In the genomic region with DNA sequence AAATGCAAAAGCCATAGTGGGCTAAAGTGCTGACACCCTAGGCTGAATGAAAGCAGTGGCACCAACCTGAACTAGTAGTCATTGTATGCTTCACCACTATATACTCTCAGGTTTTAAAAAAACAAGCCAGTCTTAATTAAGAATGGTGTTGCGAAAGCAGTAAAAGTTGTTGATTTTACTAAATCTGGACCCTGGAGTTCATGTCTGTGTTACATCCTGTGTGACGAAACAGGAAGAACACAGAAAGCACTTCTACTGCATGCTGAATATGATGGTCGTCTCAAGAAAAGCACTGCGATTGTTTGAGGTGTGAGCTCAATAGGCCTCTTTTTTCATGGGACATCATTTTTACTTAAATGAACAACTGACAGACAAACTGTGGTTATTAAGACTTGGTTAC, we compare ENCODE assay signal across 1 cellular context.
TF ChIP-seq lines count a peak whose summit lies in the region.

No MANE protein-coding gene starts in this region.

TF ChIP-seq in HepG2, 621 proteins besides CTCF, POLR2A, EP300 and RAD21 (continued from another document):
- TF ChIP-seq SIX4 (CRISPR knock-in tag; IDR thresholded peaks at IDR 0.05), result no peak
- TF ChIP-seq CEBPB (IDR thresholded peaks at IDR 0.05; ENCODE audit: borderline replicate concordance, low read depth, low read length), result peak; percentile 71
- TF ChIP-seq, protein P1, sequence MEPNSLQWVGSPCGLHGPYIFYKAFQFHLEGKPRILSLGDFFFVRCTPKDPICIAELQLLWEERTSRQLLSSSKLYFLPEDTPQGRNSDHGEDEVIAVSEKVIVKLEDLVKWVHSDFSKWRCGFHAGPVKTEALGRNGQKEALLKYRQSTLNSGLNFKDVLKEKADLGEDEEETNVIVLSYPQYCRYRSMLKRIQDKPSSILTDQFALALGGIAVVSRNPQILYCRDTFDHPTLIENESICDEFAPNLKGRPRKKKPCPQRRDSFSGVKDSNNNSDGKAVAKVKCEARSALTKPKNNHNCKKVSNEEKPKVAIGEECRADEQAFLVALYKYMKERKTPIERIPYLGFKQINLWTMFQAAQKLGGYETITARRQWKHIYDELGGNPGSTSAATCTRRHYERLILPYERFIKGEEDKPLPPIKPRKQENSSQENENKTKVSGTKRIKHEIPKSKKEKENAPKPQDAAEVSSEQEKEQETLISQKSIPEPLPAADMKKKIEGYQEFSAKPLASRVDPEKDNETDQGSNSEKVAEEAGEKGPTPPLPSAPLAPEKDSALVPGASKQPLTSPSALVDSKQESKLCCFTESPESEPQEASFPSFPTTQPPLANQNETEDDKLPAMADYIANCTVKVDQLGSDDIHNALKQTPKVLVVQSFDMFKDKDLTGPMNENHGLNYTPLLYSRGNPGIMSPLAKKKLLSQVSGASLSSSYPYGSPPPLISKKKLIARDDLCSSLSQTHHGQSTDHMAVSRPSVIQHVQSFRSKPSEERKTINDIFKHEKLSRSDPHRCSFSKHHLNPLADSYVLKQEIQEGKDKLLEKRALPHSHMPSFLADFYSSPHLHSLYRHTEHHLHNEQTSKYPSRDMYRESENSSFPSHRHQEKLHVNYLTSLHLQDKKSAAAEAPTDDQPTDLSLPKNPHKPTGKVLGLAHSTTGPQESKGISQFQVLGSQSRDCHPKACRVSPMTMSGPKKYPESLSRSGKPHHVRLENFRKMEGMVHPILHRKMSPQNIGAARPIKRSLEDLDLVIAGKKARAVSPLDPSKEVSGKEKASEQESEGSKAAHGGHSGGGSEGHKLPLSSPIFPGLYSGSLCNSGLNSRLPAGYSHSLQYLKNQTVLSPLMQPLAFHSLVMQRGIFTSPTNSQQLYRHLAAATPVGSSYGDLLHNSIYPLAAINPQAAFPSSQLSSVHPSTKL (CRISPR knock-in tag; IDR thresholded peaks at IDR 0.05), result peak; percentile 73
- TF ChIP-seq FOXA1 (IDR thresholded peaks at IDR 0.05), result no peak
- peak; percentile 44; the same call in 1 of the 2 replicates for TF ChIP-seq FOXA1 (CRISPR knock-in tag; IDR thresholded peaks at IDR 0.05)
- no peak for TF ChIP-seq MYC (CRISPR knock-in tag; IDR thresholded peaks at IDR 0.05; ENCODE audit: borderline replicate concordance)
- TF ChIP-seq JDP2 (CRISPR knock-in tag; IDR thresholded peaks at IDR 0.05; ENCODE audit: borderline replicate concordance), result no peak
- TF ChIP-seq, protein P2, sequence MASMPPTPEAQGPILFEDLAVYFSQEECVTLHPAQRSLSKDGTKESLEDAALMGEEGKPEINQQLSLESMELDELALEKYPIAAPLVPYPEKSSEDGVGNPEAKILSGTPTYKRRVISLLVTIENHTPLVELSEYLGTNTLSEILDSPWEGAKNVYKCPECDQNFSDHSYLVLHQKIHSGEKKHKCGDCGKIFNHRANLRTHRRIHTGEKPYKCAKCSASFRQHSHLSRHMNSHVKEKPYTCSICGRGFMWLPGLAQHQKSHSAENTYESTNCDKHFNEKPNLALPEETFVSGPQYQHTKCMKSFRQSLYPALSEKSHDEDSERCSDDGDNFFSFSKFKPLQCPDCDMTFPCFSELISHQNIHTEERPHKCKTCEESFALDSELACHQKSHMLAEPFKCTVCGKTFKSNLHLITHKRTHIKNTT (CRISPR knock-in tag; IDR thresholded peaks at IDR 0.05), result no peak
- TF ChIP-seq HNF4A (CRISPR knock-in tag; IDR thresholded peaks at IDR 0.05), result peak; percentile 50
- TF ChIP-seq, protein P3, sequence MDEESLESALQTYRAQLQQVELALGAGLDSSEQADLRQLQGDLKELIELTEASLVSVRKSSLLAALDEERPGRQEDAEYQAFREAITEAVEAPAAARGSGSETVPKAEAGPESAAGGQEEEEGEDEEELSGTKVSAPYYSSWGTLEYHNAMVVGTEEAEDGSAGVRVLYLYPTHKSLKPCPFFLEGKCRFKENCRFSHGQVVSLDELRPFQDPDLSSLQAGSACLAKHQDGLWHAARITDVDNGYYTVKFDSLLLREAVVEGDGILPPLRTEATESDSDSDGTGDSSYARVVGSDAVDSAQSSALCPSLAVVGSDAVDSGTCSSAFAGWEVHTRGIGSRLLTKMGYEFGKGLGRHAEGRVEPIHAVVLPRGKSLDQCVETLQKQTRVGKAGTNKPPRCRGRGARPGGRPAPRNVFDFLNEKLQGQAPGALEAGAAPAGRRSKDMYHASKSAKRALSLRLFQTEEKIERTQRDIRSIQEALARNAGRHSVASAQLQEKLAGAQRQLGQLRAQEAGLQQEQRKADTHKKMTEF (CRISPR knock-in tag; IDR thresholded peaks at IDR 0.05), result no peak
- TF ChIP-seq HMG20A (CRISPR knock-in tag; IDR thresholded peaks at IDR 0.05; ENCODE audit: borderline replicate concordance), result peak; percentile 32; the same call in 1 of the 2 replicates
- TF ChIP-seq, protein P4, sequence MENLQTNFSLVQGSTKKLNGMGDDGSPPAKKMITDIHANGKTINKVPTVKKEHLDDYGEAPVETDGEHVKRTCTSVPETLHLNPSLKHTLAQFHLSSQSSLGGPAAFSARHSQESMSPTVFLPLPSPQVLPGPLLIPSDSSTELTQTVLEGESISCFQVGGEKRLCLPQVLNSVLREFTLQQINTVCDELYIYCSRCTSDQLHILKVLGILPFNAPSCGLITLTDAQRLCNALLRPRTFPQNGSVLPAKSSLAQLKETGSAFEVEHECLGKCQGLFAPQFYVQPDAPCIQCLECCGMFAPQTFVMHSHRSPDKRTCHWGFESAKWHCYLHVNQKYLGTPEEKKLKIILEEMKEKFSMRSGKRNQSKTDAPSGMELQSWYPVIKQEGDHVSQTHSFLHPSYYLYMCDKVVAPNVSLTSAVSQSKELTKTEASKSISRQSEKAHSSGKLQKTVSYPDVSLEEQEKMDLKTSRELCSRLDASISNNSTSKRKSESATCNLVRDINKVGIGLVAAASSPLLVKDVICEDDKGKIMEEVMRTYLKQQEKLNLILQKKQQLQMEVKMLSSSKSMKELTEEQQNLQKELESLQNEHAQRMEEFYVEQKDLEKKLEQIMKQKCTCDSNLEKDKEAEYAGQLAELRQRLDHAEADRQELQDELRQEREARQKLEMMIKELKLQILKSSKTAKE (CRISPR knock-in tag; IDR thresholded peaks at IDR 0.05; ENCODE audit: borderline replicate concordance), result peak; percentile 87
